10 cellular contexts compared by ENCODE assay signal in the genomic region with DNA sequence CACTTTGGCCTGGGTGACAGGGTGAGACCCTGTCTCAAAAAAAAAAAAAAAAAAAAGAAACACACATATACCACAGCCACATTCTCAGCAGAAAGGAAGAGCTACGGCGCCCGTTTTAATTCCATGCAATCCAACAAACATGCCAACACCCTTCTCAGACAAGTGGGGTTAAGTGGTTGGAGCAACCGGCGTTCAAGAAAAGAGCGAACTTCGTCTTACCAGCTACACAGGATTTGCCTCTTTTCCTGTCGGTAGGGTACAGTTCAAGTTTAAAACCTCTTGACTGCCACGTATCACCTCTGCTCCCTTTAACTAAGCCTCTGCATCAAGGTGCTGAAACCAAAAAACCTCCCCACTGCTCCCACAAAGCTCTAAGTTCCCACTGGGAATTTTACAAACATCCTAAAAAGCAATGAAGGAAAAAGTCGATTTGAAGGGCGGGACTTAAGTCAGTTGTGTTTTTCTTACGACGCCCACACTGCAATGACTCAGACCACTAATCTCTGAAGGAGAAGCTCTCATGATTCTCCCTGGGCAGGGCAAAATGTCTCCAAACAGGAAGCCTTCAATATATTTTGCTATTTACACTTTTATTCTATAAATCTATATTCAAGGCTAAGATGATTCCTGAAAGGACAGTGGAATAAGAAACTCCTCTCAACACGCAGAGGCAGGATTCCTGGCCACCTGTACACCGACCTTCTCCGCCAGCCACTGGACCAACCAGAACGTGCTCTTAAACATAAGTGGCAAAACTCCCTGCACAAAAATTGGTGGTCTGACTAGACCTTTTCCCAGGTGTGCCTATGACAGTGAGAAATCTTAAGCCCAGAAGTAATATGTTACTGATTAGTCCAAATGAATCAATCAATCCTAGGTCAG. TPM values are rescaled to one million over a fixed set of nuclear protein-coding genes. Genes with fewer than 3 reads are reported as not detected.
DNase-seq lines count a peak whose midpoint lies in the region; ATAC-seq and TF ChIP-seq lines count a peak whose summit lies in the region.
"Had no signal": no experiment of that assay in that cellular context is flagged by ENCODE, and none has a peak within 500 bp of the region (broad histone marks: within the 10 kb centered on the region; RNA-seq: fewer than 3 reads in every experiment).

No MANE protein-coding gene starts in this region.

- no peaks in the 10 kb centered on the region for H3K27me3 ChIP-seq in ascending aorta

- H3K27me3 Mint-ChIP-seq in activated CD8-positive, alpha-beta T cell treated with anti-CD3 and anti-CD28 coated beads for 36 hours, result no peaks in the 10 kb centered on the region
- H3K27me3 Mint-ChIP-seq: activated naive CD8-positive, alpha-beta T cell treated with anti-CD3 and anti-CD28 coated beads, Interleukin-2, amount 10 ng/mL, durations not matched to agents 7 days and 5 days had no signal

- no peaks in the 10 kb centered on the region for H3K4me1 ChIP-seq in ascending aorta

- no peak for TF ChIP-seq CTCF in activated CD8-positive, alpha-beta T cell treated with anti-CD3 and anti-CD28 coated beads for 36 hours (IDR thresholded peaks at IDR 0.05)
- TF ChIP-seq CTCF in fibroblast of pulmonary artery (IDR thresholded peaks at IDR 0.05; ENCODE audit: low read length, missing control alignments), result no peak
- no peak for TF ChIP-seq CTCF in ascending aorta (IDR thresholded peaks at IDR 0.05)

- H3K36me3 Mint-ChIP-seq in activated CD8-positive, alpha-beta T cell treated with anti-CD3 and anti-CD28 coated beads for 36 hours (ENCODE audit: low read depth), result peaks cover 55% of the 10 kb centered on the region
- peaks cover 100% of the 10 kb centered on the region for H3K36me3 Mint-ChIP-seq in stimulated activated effector memory CD8-positive, alpha-beta T cell treated with anti-CD3 and anti-CD28 coated beads, Interleukin-12 subunit alpha, Interleukin-12 subunit beta, amount 100 ng/mL, for 72 hours

- H3K9me3 Mint-ChIP-seq in activated CD8-positive, alpha-beta T cell treated with anti-CD3 and anti-CD28 coated beads for 36 hours, result no peaks in the 10 kb centered on the region
- H3K9me3 Mint-ChIP-seq in stimulated activated effector memory CD8-positive, alpha-beta T cell treated with anti-CD3 and anti-CD28 coated beads, Interleukin-12 subunit alpha, Interleukin-12 subunit beta, amount 100 ng/mL, for 72 hours, result no peaks in the 10 kb centered on the region
- H3K9me3 Mint-ChIP-seq: activated naive CD8-positive, alpha-beta T cell treated with anti-CD3 and anti-CD28 coated beads, Interleukin-2, amount 10 ng/mL, durations not matched to agents 7 days and 5 days had no signal

- H3K27ac Mint-ChIP-seq in activated CD8-positive, alpha-beta T cell treated with anti-CD3 and anti-CD28 coated beads for 36 hours, result peak overlapping the region; percentile 77
- H3K27ac Mint-ChIP-seq in stimulated activated effector memory CD8-positive, alpha-beta T cell treated with anti-CD3 and anti-CD28 coated beads, Interleukin-12 subunit alpha, Interleukin-12 subunit beta, amount 100 ng/mL, for 72 hours, result no peak overlapping the region
- H3K27ac Mint-ChIP-seq: activated naive CD8-positive, alpha-beta T cell treated with anti-CD3 and anti-CD28 coated beads, Interleukin-2, amount 10 ng/mL, durations not matched to agents 7 days and 5 days had no signal

- H3K4me3 Mint-ChIP-seq in activated CD8-positive, alpha-beta T cell treated with anti-CD3 and anti-CD28 coated beads for 36 hours, result no peak overlapping the region
- no peak overlapping the region for H3K4me3 Mint-ChIP-seq in stimulated activated effector memory CD8-positive, alpha-beta T cell treated with anti-CD3 and anti-CD28 coated beads, Interleukin-12 subunit alpha, Interleukin-12 subunit beta, amount 100 ng/mL, for 72 hours
- H3K4me3 Mint-ChIP-seq: activated naive CD8-positive, alpha-beta T cell treated with anti-CD3 and anti-CD28 coated beads, Interleukin-2, amount 10 ng/mL, durations not matched to agents 7 days and 5 days had no signal

- ATAC-seq in activated CD8-positive, alpha-beta T cell treated with anti-CD3 and anti-CD28 coated beads for 36 hours, result peak; percentile 65
- ATAC-seq in stimulated activated effector memory CD8-positive, alpha-beta T cell treated with anti-CD3 and anti-CD28 coated beads, Interleukin-12 subunit alpha, Interleukin-12 subunit beta, amount 100 ng/mL, for 72 hours, result peak; percentile 58
- ATAC-seq in sciatic nerve, result no peak
- ATAC-seq: SK-N-SH treated with all-trans-retinoic acid at 6 μM for 48 hours had no signal

- CTCF ChIA-PET in activated CD8-positive, alpha-beta T cell treated with anti-CD3 and anti-CD28 coated beads for 36 hours (lab: Charles Lee), result interaction anchor here (1.0 to 2.4 kb wide), 6 partner anchors 10 to 345 kb away, joined by 3 to 9 read pairs (median 4); a partner anchor contains a TSS

- H3K4me1 Mint-ChIP-seq in activated CD8-positive, alpha-beta T cell treated with anti-CD3 and anti-CD28 coated beads for 36 hours (ENCODE audit: low read depth), result peaks cover 19% of the 10 kb centered on the region
- H3K4me1 Mint-ChIP-seq in stimulated activated effector memory CD8-positive, alpha-beta T cell treated with anti-CD3 and anti-CD28 coated beads, Interleukin-12 subunit alpha, Interleukin-12 subunit beta, amount 100 ng/mL, for 72 hours, result peaks cover 23% of the 10 kb centered on the region
- H3K4me1 Mint-ChIP-seq: activated naive CD8-positive, alpha-beta T cell treated with anti-CD3 and anti-CD28 coated beads, Interleukin-2, amount 10 ng/mL, durations not matched to agents 7 days and 5 days had no signal

- peaks cover 89% of the 10 kb centered on the region in 2 donors for H3K36me3 ChIP-seq in ascending aorta

- H3K4me3 ChIP-seq in fibroblast of pulmonary artery (replicated peaks; ENCODE audit: low read depth, low read length) (no peak overlapping the region), ascending aorta (no peak overlapping the region)

- no peaks in the 10 kb centered on the region for H3K9me3 ChIP-seq in ascending aorta

- no peak overlapping the region for H3K27ac ChIP-seq in ascending aorta

- DNase-seq in HT-29 (ENCODE audit: low spot score) (peak; percentile 70), fibroblast of pulmonary artery (ENCODE audit: low read depth) (peak; percentile 75), sciatic nerve (ENCODE audit: low spot score) (no peak), NCI-H1417 treated with DMSO at 0.1 percent for 48 hours (lab: John Stamatoyannopoulos, UW) (no peak), ascending aorta (ENCODE audit: low spot score in 2 of 2) (no peak)
- DNase-seq in activated CD8-positive, alpha-beta T cell treated with anti-CD3 and anti-CD28 coated beads for 36 hours, result peak; percentile 67
- DNase-seq in stimulated activated effector memory CD8-positive, alpha-beta T cell treated with anti-CD3 and anti-CD28 coated beads, Interleukin-12 subunit alpha, Interleukin-12 subunit beta, amount 100 ng/mL, for 72 hours (ENCODE audit: low spot score in 2 of 2), result no peak
- DNase-seq: activated naive CD8-positive, alpha-beta T cell treated with anti-CD3 and anti-CD28 coated beads, Interleukin-2, amount 10 ng/mL, durations not matched to agents 7 days and 5 days; retina had no signal

- POLR2A ChIA-PET in activated CD8-positive, alpha-beta T cell treated with anti-CD3 and anti-CD28 coated beads for 36 hours (lab: Charles Lee), result interaction anchor here (0.7 to 1.6 kb wide), 6 partner anchors 10 to 219 kb away, joined by 3 to 5 read pairs (median 3); no protein-coding TSS in a partner anchor

- intact Hi-C loops in activated CD8-positive, alpha-beta T cell treated with anti-CD3 and anti-CD28 coated beads for 36 hours (cut with micrococcal nuclease), result no loop called here
- intact Hi-C loops in sciatic nerve (cut with DNase I), result no loop called here
- intact Hi-C loops in ascending aorta (cut with DNase I), result no loop called here

RNA-seq across cellular contexts. Expression of a gene that starts 18.8 kb away (rescaled TPM):
- 21.3 and 23.9 TPM in 2 replicates for total RNA-seq in HT-29 (2014; rRNA removed; shearing (Covaris generic))
- total RNA-seq in activated CD8-positive, alpha-beta T cell treated with anti-CD3 and anti-CD28 coated beads for 36 hours, result 100 to 1,000 TPM; 132 to 135 TPM
- total RNA-seq in sciatic nerve (65.1 TPM), ascending aorta (15.6 TPM)

RNA-seq across cellular contexts. Expression of a gene that starts 21.1 kb away (rescaled TPM):
- 1.1 and 2.1 TPM in 2 replicates for total RNA-seq in HT-29 (2014; rRNA removed; shearing (Covaris generic))
- total RNA-seq in activated CD8-positive, alpha-beta T cell treated with anti-CD3 and anti-CD28 coated beads for 36 hours, result 1 to 10 TPM; 1.6 to 2.1 TPM
- not detected for total RNA-seq in sciatic nerve
- total RNA-seq in ascending aorta, result 2.3 TPM
- total RNA-seq: activated naive CD8-positive, alpha-beta T cell treated with anti-CD3 and anti-CD28 coated beads, Interleukin-2, amount 10 ng/mL, durations not matched to agents 7 days and 5 days had no signal

RNA-seq across cellular contexts. Expression of a gene that starts 25.5 kb away (rescaled TPM):
- not detected in 2 replicates for total RNA-seq in HT-29 (2014; rRNA removed; shearing (Covaris generic))
- 1 to 10 TPM; 2.3 to 3.0 TPM for total RNA-seq in activated CD8-positive, alpha-beta T cell treated with anti-CD3 and anti-CD28 coated beads for 36 hours
- total RNA-seq in sciatic nerve (not detected), ascending aorta (not detected)
- total RNA-seq: activated naive CD8-positive, alpha-beta T cell treated with anti-CD3 and anti-CD28 coated beads, Interleukin-2, amount 10 ng/mL, durations not matched to agents 7 days and 5 days had no signal

RNA-seq across cellular contexts. Expression of a gene that starts 26.4 kb away (rescaled TPM):
- total RNA-seq in HT-29 (2014; rRNA removed; shearing (Covaris generic)), result 40.1 and 42.1 TPM in 2 replicates
- total RNA-seq in activated CD8-positive, alpha-beta T cell treated with anti-CD3 and anti-CD28 coated beads for 36 hours, result under 1 TPM; 0.16 to 0.34 TPM
- total RNA-seq in sciatic nerve (1.2 TPM), ascending aorta (not detected)

RNA-seq across cellular contexts. Expression of a gene that starts 50.1 kb away (rescaled TPM):
- total RNA-seq in HT-29 (2014; rRNA removed; shearing (Covaris generic)), result 97.6 and 99.4 TPM in 2 replicates
- total RNA-seq in activated CD8-positive, alpha-beta T cell treated with anti-CD3 and anti-CD28 coated beads for 36 hours, result 10 to 100 TPM; 53.5 to 64.9 TPM
- total RNA-seq in sciatic nerve (125 TPM), ascending aorta (123 TPM)

Comparison
In these comparisons a context has a peak if more than half of its experiments do, and no peak if none do; other contexts are left out.
1. DNase-seq: peak in HT-29 (single experiment), activated CD8-positive, alpha-beta T cell treated with anti-CD3 and anti-CD28 coated beads for 36 hours (single experiment) and fibroblast of pulmonary artery (single experiment); none in stimulated activated effector memory CD8-positive, alpha-beta T cell treated with anti-CD3 and anti-CD28 coated beads, Interleukin-12 subunit alpha, Interleukin-12 subunit beta, amount 100 ng/mL, for 72 hours (0 of 2), sciatic nerve (single experiment), NCI-H1417 treated with DMSO at 0.1 percent for 48 hours (single experiment) and ascending aorta (0 of 2).